In the genomic region with DNA sequence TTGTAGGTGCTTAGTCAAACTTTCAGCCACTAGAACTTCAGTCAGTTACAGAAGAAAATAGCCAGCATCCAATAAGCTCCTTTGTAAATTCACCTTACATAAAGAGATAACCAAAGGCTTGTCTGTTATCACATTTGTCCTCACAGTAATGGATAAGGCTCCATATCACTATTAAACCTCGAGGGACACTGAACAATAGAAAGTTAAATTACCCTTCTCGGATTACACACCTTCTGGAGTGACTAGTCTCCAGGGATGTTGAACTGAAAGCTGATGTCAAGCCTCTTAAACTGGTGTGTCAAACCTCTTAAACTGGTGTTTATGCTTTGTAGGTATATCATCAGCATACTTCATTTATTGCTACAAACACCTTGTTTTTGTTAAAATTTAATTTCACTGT, we compare ENCODE assay signal across 20 cellular contexts.
A peak's percentile ranks its signal among the peaks of the same experiment; 100 is the strongest.
DNase-seq lines count a peak whose midpoint lies in the region; ATAC-seq and TF ChIP-seq lines count a peak whose summit lies in the region.
"Had no signal": no experiment of that assay in that cellular context is flagged by ENCODE, and none has a peak within 500 bp of the region (broad histone marks: within the 10 kb centered on the region; RNA-seq: fewer than 3 reads in every experiment).

No MANE protein-coding gene starts in this region.

- no peak overlapping the region for H3K27ac ChIP-seq in OCI-LY3 (ENCODE audit: low read length)
- H3K27ac ChIP-seq: A549, adrenal gland, psoas muscle, upper lobe of left lung had no signal

- H4K20me1 ChIP-seq in OCI-LY3 (ENCODE audit: insufficient read depth, low read length), result no peaks in the 10 kb centered on the region

- DNase-seq in COLO668 (lab: John Stamatoyannopoulos, UW; ENCODE audit: unreplicated experiment) (peak; percentile 23), NCI-H1105 (lab: John Stamatoyannopoulos, UW) (peak; percentile 51), NCI-H2171 (lab: John Stamatoyannopoulos, UW) (peak; percentile 87), KBM-7 (no peak)
- DNase-seq in activated CD8-positive, alpha-beta memory T cell treated with anti-CD3 and anti-CD28 coated beads for 24 hours, result no peak
- no peak for DNase-seq in stimulated activated naive CD8-positive, alpha-beta T cell treated with anti-CD3 and anti-CD28 coated beads, Interleukin-15, Interleukin-2, amounts not matched to agents 100 U/mL and 50 U/mL, for 24 hours
- DNase-seq: activated CD8-positive, alpha-beta T cell treated with anti-CD3 and anti-CD28 coated beads, Interleukin-2, amount 10 ng/mL, durations not matched to agents 7 days and 5 days; adrenal gland; CD8-positive, alpha-beta T cell; effector CD8-positive, alpha-beta T cell; naive thymus-derived CD8-positive, alpha-beta T cell; psoas muscle; stimulated activated CD4-positive, alpha-beta T cell treated with anti-CD3 and anti-CD28 coated beads, Interleukin-12 subunit alpha, Interleukin-12 subunit beta, amount 100 ng/mL, for 4 hours; stimulated activated naive CD4-positive, alpha-beta T cell; upper lobe of left lung had no signal

- in situ Hi-C loops in KBM-7 (cut with MboI; ENCODE audit: low pct_unique_long_range_greater_than_20kb, low sequenced_read_pairs), result no loop called here

- no peaks in the 10 kb centered on the region for H3K4me1 ChIP-seq in OCI-LY3 (ENCODE audit: low read length)
- H3K4me1 ChIP-seq: A549, adrenal gland, psoas muscle, upper lobe of left lung had no signal

- peak overlapping the region; percentile 19; the same call in 1 of the 2 replicates for H2AFZ ChIP-seq in OCI-LY3 (ENCODE audit: low read depth, low read length)

- no peaks in the 10 kb centered on the region for H3K36me3 ChIP-seq in OCI-LY3 (replicated peaks; ENCODE audit: low read depth, low read length)
- H3K36me3 ChIP-seq: adrenal gland, upper lobe of left lung had no signal

- no peak for TF ChIP-seq CTCF in OCI-LY3 (IDR thresholded peaks at IDR 0.05; ENCODE audit: low read depth, low read length)

- H3K79me2 ChIP-seq in OCI-LY3 (ENCODE audit: low read length), result no peaks in the 10 kb centered on the region

- no peak overlapping the region for H3K4me2 ChIP-seq in OCI-LY3 (ENCODE audit: low read length)
- H3K4me2 ChIP-seq: A549 had no signal

- no peak for ATAC-seq in HG02571 (IDR thresholded peaks at IDR 0.05; ENCODE audit: unreplicated experiment)
- ATAC-seq in stimulated activated naive CD8-positive, alpha-beta T cell treated with anti-CD3 and anti-CD28 coated beads, Interleukin-15, Interleukin-2, amounts not matched to agents 100 U/mL and 50 U/mL, for 24 hours, result no peak
- ATAC-seq: A549; activated CD8-positive, alpha-beta T cell treated with anti-CD3 and anti-CD28 coated beads, Interleukin-2, amount 10 ng/mL, durations not matched to agents 7 days and 5 days; CD8-positive, alpha-beta T cell; HCT116; left lobe of liver; naive thymus-derived CD8-positive, alpha-beta T cell; psoas muscle had no signal

- no peaks in the 10 kb centered on the region for H3K9me3 ChIP-seq in OCI-LY3 (ENCODE audit: insufficient read depth, low read length)
- H3K9me3 ChIP-seq: A549, adrenal gland, psoas muscle, upper lobe of left lung had no signal

- no peak overlapping the region for H3K4me3 ChIP-seq in OCI-LY3 (ENCODE audit: low read length)
- H3K4me3 ChIP-seq: A549, adrenal gland, psoas muscle, upper lobe of left lung had no signal

- no peak overlapping the region for H3K9ac ChIP-seq in OCI-LY3 (ENCODE audit: low read length)

- H3K27me3 ChIP-seq in OCI-LY3 (ENCODE audit: low read depth, low read length), result no peaks in the 10 kb centered on the region
- H3K27me3 ChIP-seq: adrenal gland, upper lobe of left lung had no signal

Comparison
In these comparisons a context has a peak if more than half of its experiments do, and no peak if none do; other contexts are left out.
1. DNase-seq: peak in COLO668 (single experiment), NCI-H1105 (single experiment) and NCI-H2171 (single experiment); none in KBM-7 (single experiment), activated CD8-positive, alpha-beta memory T cell treated with anti-CD3 and anti-CD28 coated beads for 24 hours (single experiment) and stimulated activated naive CD8-positive, alpha-beta T cell treated with anti-CD3 and anti-CD28 coated beads, Interleukin-15, Interleukin-2, amounts not matched to agents 100 U/mL and 50 U/mL, for 24 hours (single experiment).